ENCODE assay signal across 30 cellular contexts in the genomic region with DNA sequence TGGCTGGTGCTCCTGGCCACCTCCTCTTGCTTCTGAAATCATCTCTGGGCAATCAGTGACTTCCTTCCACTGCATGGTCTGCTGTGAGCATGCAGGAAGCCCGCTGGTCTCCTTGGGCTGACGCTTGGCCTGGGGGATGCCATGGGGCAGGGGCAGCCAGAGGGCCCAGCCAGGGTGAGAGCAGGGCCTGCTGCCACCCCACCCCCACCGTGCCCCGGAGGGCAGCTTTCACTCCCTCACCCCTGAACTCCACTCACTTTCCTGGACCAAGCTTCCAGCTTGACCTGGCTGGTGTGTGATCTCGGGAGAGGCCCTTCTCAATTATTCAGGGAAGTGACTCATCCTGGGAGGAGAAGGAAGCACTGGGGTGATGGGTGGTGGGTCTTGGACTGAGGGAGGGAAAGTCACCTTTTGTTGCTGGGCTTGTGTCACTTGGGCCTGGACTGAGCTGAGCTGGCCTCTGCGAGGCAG.
DNase-seq lines count a peak whose midpoint lies in the region; ATAC-seq and TF ChIP-seq lines count a peak whose summit lies in the region.
"Had no signal": no experiment of that assay in that cellular context is flagged by ENCODE, and none has a peak within 500 bp of the region (broad histone marks: within the 10 kb centered on the region; RNA-seq: fewer than 3 reads in every experiment).

No MANE protein-coding gene starts in this region.

- H3K27me3 ChIP-seq in HCT116 (ENCODE audit: insufficient read depth, low read length), result 0 out of 2 replicates have a peak, but pooled peaks cover 11% of the 10 kb centered on the region
- H3K27me3 ChIP-seq in PC-3 (ENCODE audit: low read length), result peaks cover 10% of the 10 kb centered on the region
- no peaks in the 10 kb centered on the region for H3K27me3 ChIP-seq in neuronal stem cell (ENCODE audit: control insufficient read depth in 3 of 3, insufficient read depth in 3 of 3, low read depth in 1 of 3, low read length in 3 of 3)
- H3K27me3 ChIP-seq in CD8-positive, alpha-beta memory T cell (ENCODE audit: insufficient read depth, low read length, poor library complexity, severe bottlenecking), result no peaks in the 10 kb centered on the region
- H3K27me3 ChIP-seq: hepatocyte, Peyer's patch, right lobe of liver, thyroid gland, vagina had no signal

- H3K9me3 Mint-ChIP-seq in CD8-positive, alpha-beta memory T cell, result peaks cover 0 to 1% (median 0%) of the 10 kb centered on the region in 5 donors
- H3K9me3 Mint-ChIP-seq: activated naive CD4-positive, alpha-beta T cell treated with anti-CD3 and anti-CD28 coated beads, Interleukin-2, amount 50 U/mL, for 72 hours; T-helper 2 cell treated with Interferon-gamma antibody and Interleukin-4, amounts not matched to agents 5 μg/mL and 100 μg/mL, for 36 hours had no signal

- no peak overlapping the region for H2BK120ac ChIP-seq in neuronal stem cell (ENCODE audit: low read depth, low read length)

- TF ChIP-seq RAD21 in HCT116 (IDR thresholded peaks at IDR 0.05; ENCODE audit: low read depth), result no peak

- H3K9me3 ChIP-seq in HCT116 (ENCODE audit: control insufficient read depth in 1 of 2, insufficient read depth in 1 of 2, low read depth in 1 of 2, low read length in 2 of 2), result no peaks in the 10 kb centered on the region
- H3K9me3 ChIP-seq in PC-3 (ENCODE audit: low read length), result no peaks in the 10 kb centered on the region
- H3K9me3 ChIP-seq in neuronal stem cell (replicated peaks in 1 of 2; ENCODE audit: control insufficient read depth in 2 of 2, insufficient read depth in 1 of 2, low read depth in 1 of 2, low read length in 2 of 2), result no peaks in the 10 kb centered on the region
- no peaks in the 10 kb centered on the region for H3K9me3 ChIP-seq in CD8-positive, alpha-beta memory T cell (ENCODE audit: low read length)
- H3K9me3 ChIP-seq: Peyer's patch, right lobe of liver, thyroid gland, vagina had no signal

- intact Hi-C loops in HCT116 (cut with micrococcal nuclease) (no loop called here), PC-3 (cut with micrococcal nuclease) (no loop called here)

- no peak overlapping the region for H2BK5ac ChIP-seq in neuronal stem cell (ENCODE audit: low read length)

- no peaks in the 10 kb centered on the region for H3K9me2 ChIP-seq in HCT116 (ENCODE audit: insufficient read depth)
- H3K9me2 ChIP-seq in PC-3 (replicated peaks; ENCODE audit: low read length), result no peaks in the 10 kb centered on the region

- H3K4me3 ChIP-seq in HCT116 (replicated peaks in 1 of 2; ENCODE audit: low read depth in 1 of 2, low read length in 2 of 2) (no peak overlapping the region), PC-3 (ENCODE audit: low read length) (no peak overlapping the region), neuronal stem cell (ENCODE audit: low read length in 2 of 2) (peak overlapping the region in 1 of 2 donors; percentile 41)
- no peak overlapping the region for H3K4me3 ChIP-seq in CD8-positive, alpha-beta memory T cell (ENCODE audit: low read length)
- H3K4me3 ChIP-seq: GM12878, hepatocyte, K562, Peyer's patch, right lobe of liver, thyroid gland, vagina had no signal

- TF ChIP-seq CTCF in HCT116 (IDR thresholded peaks at IDR 0.05 in 2 of 3, conservative IDR thresholded peaks at IDR 0.05 in 1 of 3; ENCODE audit: borderline replicate concordance in 1 of 3, insufficient read depth in 1 of 3, low read depth in 2 of 3, low read length in 2 of 3), result no peak
- no peak for TF ChIP-seq CTCF in PC-3 (conservative IDR thresholded peaks at IDR 0.05; ENCODE audit: low read depth, low read length)

- H4K20me1 ChIP-seq in HCT116 (ENCODE audit: insufficient read depth) (no peaks in the 10 kb centered on the region), PC-3 (ENCODE audit: low read length) (no peaks in the 10 kb centered on the region)

- H2BK12ac ChIP-seq in neuronal stem cell (ENCODE audit: low read length), result no peak overlapping the region

- H2BK15ac ChIP-seq in neuronal stem cell (ENCODE audit: low read length), result peak overlapping the region; percentile 16

- H3K9ac ChIP-seq in HCT116 (ENCODE audit: low read length) (no peak overlapping the region), PC-3 (ENCODE audit: low read length) (no peak overlapping the region), neuronal stem cell (ENCODE audit: low read depth, low read length, poor library complexity) (peak overlapping the region; percentile 18)

- H3K4ac ChIP-seq in neuronal stem cell (ENCODE audit: low read length), result no peak overlapping the region

- no peaks in the 10 kb centered on the region for H3K36me3 ChIP-seq in HCT116 (ENCODE audit: control insufficient read depth in 1 of 2, insufficient read depth in 2 of 2, low read length in 2 of 2)
- no peaks in the 10 kb centered on the region for H3K36me3 ChIP-seq in PC-3 (ENCODE audit: low read depth, low read length)
- H3K36me3 ChIP-seq in neuronal stem cell (replicated peaks in 1 of 2; ENCODE audit: control insufficient read depth in 2 of 2, insufficient read depth in 2 of 2, low read length in 2 of 2), result no peaks in the 10 kb centered on the region
- no peaks in the 10 kb centered on the region for H3K36me3 ChIP-seq in CD8-positive, alpha-beta memory T cell (ENCODE audit: insufficient read depth, low read length)
- H3K36me3 ChIP-seq: Peyer's patch, right lobe of liver, thyroid gland, vagina had no signal

- H3K36me3 Mint-ChIP-seq in CD8-positive, alpha-beta memory T cell, result no peaks in the 10 kb centered on the region
- H3K36me3 Mint-ChIP-seq: activated naive CD4-positive, alpha-beta T cell treated with anti-CD3 and anti-CD28 coated beads, Interleukin-2, amount 50 U/mL, for 72 hours had no signal

- DNase-seq in HCT116 (ENCODE audit: low read depth, low spot score) (no peak), PC-3 (peak; percentile 17), neuronal stem cell (ENCODE audit: low spot score) (no peak), NCI-H2196 treated with DMSO at 0.1 percent for 48 hours (lab: John Stamatoyannopoulos, UW; ENCODE audit: unreplicated experiment) (no peak), medulla oblongata (ENCODE audit: extremely low spot score) (no peak)
- no peak for DNase-seq in CD8-positive, alpha-beta memory T cell
- DNase-seq: activated CD8-positive, alpha-beta T cell treated with anti-CD3 and anti-CD28 coated beads, Interleukin-2, amount 10 ng/mL, durations not matched to agents 7 days and 5 days; amygdala; DMS153; mesenchymal stem cell; MM.1S; NCI-H1417 treated with DMSO at 0.1 percent for 48 hours; NCI-H2029 treated with DMSO at 0.1 percent for 48 hours; NCI-H524 treated with DMSO at 0.1 percent for 48 hours; NK-92 treated with Interleukin-12 subunit alpha and Interleukin-12 subunit beta, amount 100 ng/mL, for 24 hours; SIG-M5; stimulated activated CD8-positive, alpha-beta memory T cell treated with anti-CD3 and anti-CD28 coated beads, Interleukin-4, amount 100 ng/mL, for 48 hours; thyroid gland had no signal

- no peak overlapping the region for H4K91ac ChIP-seq in neuronal stem cell (ENCODE audit: low read depth, low read length, poor library complexity)

- no CpG with 5 or more reads among the region's 6 CpGs for WGBS in neuronal stem cell (ENCODE audit: extremely low coverage in 2 of 2, insufficient read length in 2 of 2, insufficient replicate concordance in 1 of 2), 2 donors

- no TSS peak for BruUV-seq in HCT116 (replicated peaks; lab: Mats Ljungman, UMichigan)
- no TSS peak for BruUV-seq in PC-3 (replicated peaks; lab: Mats Ljungman, UMichigan)

- H3K23ac ChIP-seq in neuronal stem cell (ENCODE audit: low read depth, low read length, poor library complexity), result no peak overlapping the region

- H3K14ac ChIP-seq in neuronal stem cell (ENCODE audit: low read length), result no peak overlapping the region

- H4K8ac ChIP-seq in neuronal stem cell (ENCODE audit: low read depth, low read length), result no peak overlapping the region

- peak overlapping the region; percentile 1 for H2AK5ac ChIP-seq in neuronal stem cell (ENCODE audit: low read depth, low read length)

- H3K27ac Mint-ChIP-seq in CD8-positive, alpha-beta memory T cell, result no peak overlapping the region
- H3K27ac Mint-ChIP-seq: activated CD8-positive, alpha-beta T cell treated with anti-CD3 and anti-CD28 coated beads, Interleukin-2, amount 10 ng/mL, durations not matched to agents 7 days and 5 days; activated naive CD4-positive, alpha-beta T cell treated with anti-CD3 and anti-CD28 coated beads, Interleukin-2, amount 50 U/mL, for 72 hours; progenitor cell of endocrine pancreas; T-helper 2 cell treated with Interferon-gamma antibody and Interleukin-4, amounts not matched to agents 5 μg/mL and 100 μg/mL, for 36 hours had no signal

- no peaks in the 10 kb centered on the region for H3F3A ChIP-seq in PC-3 (ENCODE audit: low read length, unreplicated experiment)

- no peaks in the 10 kb centered on the region for H3K79me1 ChIP-seq in neuronal stem cell (ENCODE audit: low read depth, low read length)

- ATAC-seq in HCT116, result peak; percentile 63
- ATAC-seq in PC-3, result peak; percentile 31; the same call in 1 of the 2 replicates
- ATAC-seq in esophagus mucosa, result peak; percentile 43
- no peak for ATAC-seq in HG02571 (IDR thresholded peaks at IDR 0.05; ENCODE audit: unreplicated experiment)
- ATAC-seq: activated CD8-positive, alpha-beta T cell treated with anti-CD3 and anti-CD28 coated beads, Interleukin-2, amount 10 ng/mL, durations not matched to agents 7 days and 5 days; activated naive CD4-positive, alpha-beta T cell treated with anti-CD3 and anti-CD28 coated beads, Interleukin-2, amount 50 U/mL, for 72 hours; GM12878; K562; left lobe of liver; right lobe of liver had no signal

- POLR2A ChIA-PET in HCT116 (lab: Charles Lee) (no interaction called here), PC-3 (lab: Charles Lee; ENCODE audit: unreplicated experiment) (no interaction called here)
- POLR2A ChIA-PET in CD8-positive, alpha-beta memory T cell (lab: Charles Lee), result no interaction called here

- H3K79me2 ChIP-seq in HCT116 (ENCODE audit: insufficient read depth, low read length) (no peaks in the 10 kb centered on the region), PC-3 (ENCODE audit: low read length) (no peaks in the 10 kb centered on the region)
- H3K79me2 ChIP-seq: hepatocyte had no signal

- no peaks in the 10 kb centered on the region for H3K4me1 Mint-ChIP-seq in CD8-positive, alpha-beta memory T cell

- CTCF ChIA-PET in HCT116 (lab: Charles Lee), result no interaction called here
- CTCF ChIA-PET in PC-3 (lab: Charles Lee), result no interaction called here
- CTCF ChIA-PET in CD8-positive, alpha-beta memory T cell (lab: Charles Lee), result no interaction called here

- peaks cover 15 to 24% of the 10 kb centered on the region in 2 donors for H3K27me3 Mint-ChIP-seq in CD8-positive, alpha-beta memory T cell

- H3K27ac ChIP-seq in HCT116 (ENCODE audit: low read depth, low read length), result no peak overlapping the region
- H3K27ac ChIP-seq in PC-3 (ENCODE audit: low read length), result no peak overlapping the region; the same call in 1 of the 2 replicates
- no peak overlapping the region for H3K27ac ChIP-seq in neuronal stem cell (replicated peaks; ENCODE audit: low read length)
- no peak overlapping the region for H3K27ac ChIP-seq in CD8-positive, alpha-beta memory T cell (ENCODE audit: low read depth, low read length)
- H3K27ac ChIP-seq: hepatocyte, Peyer's patch, right lobe of liver, thyroid gland, vagina had no signal

- no peak overlapping the region for H2AFZ ChIP-seq in HCT116 (ENCODE audit: low read depth, low read length, poor library complexity, severe bottlenecking)
- no peak overlapping the region for H2AFZ ChIP-seq in PC-3 (ENCODE audit: low read length)
- no peak overlapping the region for H2AFZ ChIP-seq in neuronal stem cell (ENCODE audit: low read length)
- H2AFZ ChIP-seq: hepatocyte had no signal

- H3K4me1 ChIP-seq in HCT116 (ENCODE audit: control insufficient read depth in 1 of 2, insufficient read depth in 2 of 2, low read length in 2 of 2), result peaks cover 2 to 11% of the 10 kb centered on the region in 2 experiments; a peak in 2 of 4 replicates
- H3K4me1 ChIP-seq in PC-3 (ENCODE audit: insufficient read depth, low read length), result peaks cover 21% of the 10 kb centered on the region
- H3K4me1 ChIP-seq in neuronal stem cell (ENCODE audit: control insufficient read depth in 2 of 2, insufficient read depth in 1 of 2, low read depth in 1 of 2, low read length in 2 of 2), result peaks cover 0 to 3% of the 10 kb centered on the region in 2 donors
- no peaks in the 10 kb centered on the region for H3K4me1 ChIP-seq in CD8-positive, alpha-beta memory T cell (ENCODE audit: insufficient read depth, low read length)
- H3K4me1 ChIP-seq: Peyer's patch, right lobe of liver, thyroid gland, vagina had no signal

- peak overlapping the region; percentile 13 for H3K18ac ChIP-seq in neuronal stem cell (ENCODE audit: low read length)

- RAD21 ChIA-PET in HCT116 (lab: Charles Lee; ENCODE audit: low non-redundant PET in 1 of 2, low total read pairs in 2 of 2, uncharacterized antibody in 2 of 2, unreplicated experiment in 2 of 2), result no interaction called here

- TF ChIP-seq POLR2A in HCT116 (IDR thresholded peaks at IDR 0.05; ENCODE audit: borderline replicate concordance, extremely low read depth, insufficient read depth, insufficient read length), result no peak

- H3K4me2 ChIP-seq in HCT116 (ENCODE audit: low read length) (peak overlapping the region; percentile 44), PC-3 (ENCODE audit: low read length) (no peak overlapping the region), neuronal stem cell (ENCODE audit: insufficient read depth, low read length, poor library complexity, severe bottlenecking) (no peak overlapping the region)
- H3K4me2 ChIP-seq: hepatocyte had no signal

- H3K4me3 Mint-ChIP-seq in CD8-positive, alpha-beta memory T cell, result no peak overlapping the region
- H3K4me3 Mint-ChIP-seq: activated CD8-positive, alpha-beta T cell treated with anti-CD3 and anti-CD28 coated beads, Interleukin-2, amount 10 ng/mL, durations not matched to agents 7 days and 5 days; T-helper 2 cell treated with Interferon-gamma antibody and Interleukin-4, amounts not matched to agents 5 μg/mL and 100 μg/mL, for 36 hours had no signal
